1 cellular context compared by ENCODE assay signal in the genomic region with DNA sequence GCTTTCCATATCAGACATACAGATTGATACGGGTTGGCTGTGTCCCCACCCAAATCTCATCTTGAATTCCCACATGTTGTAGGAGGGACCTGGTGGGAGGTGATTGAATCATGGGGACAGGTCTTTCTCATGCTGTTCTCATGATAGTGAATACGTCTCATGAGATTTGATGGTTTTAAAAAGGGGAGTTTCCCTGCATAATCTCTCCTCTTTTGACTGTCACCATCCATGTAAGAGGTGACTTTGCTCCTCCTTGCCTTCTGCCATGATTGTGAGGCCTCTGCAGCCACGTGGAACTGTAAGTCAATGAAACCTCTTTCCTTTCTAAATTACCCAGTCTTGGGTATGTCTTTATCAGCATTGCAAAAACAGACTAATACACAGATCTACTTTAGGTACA.
TF ChIP-seq lines count a peak whose summit lies in the region.

No MANE protein-coding gene starts in this region.

TF ChIP-seq in HepG2, 621 proteins besides CTCF, POLR2A, EP300 and RAD21:
- TF ChIP-seq ZNF431 (CRISPR knock-in tag; IDR thresholded peaks at IDR 0.05; ENCODE audit: borderline replicate concordance, low read depth) = peak; percentile 61; the same call in 1 of the 2 replicates
